ENCODE assay signal across 8 cellular contexts in the genomic region with DNA sequence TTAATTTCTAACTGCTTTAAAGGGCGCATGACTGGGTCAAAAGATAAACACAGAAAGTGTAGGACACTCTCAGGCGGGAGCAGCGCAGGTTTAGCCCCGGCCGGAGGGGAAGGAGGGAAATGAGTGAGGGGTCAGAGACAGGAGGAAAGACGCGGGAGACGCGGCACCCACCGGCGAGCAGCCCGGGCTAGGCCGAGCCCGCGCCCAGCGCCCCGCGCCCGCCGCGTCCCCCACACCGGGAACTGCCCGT. TPM values are rescaled to one million over a fixed set of nuclear protein-coding genes. Genes with fewer than 3 reads are reported as not detected.
DNase-seq lines count a peak whose midpoint lies in the region; ATAC-seq and TF ChIP-seq lines count a peak whose summit lies in the region.

No MANE protein-coding gene starts in this region.

- TF ChIP-seq POLR2A in lower leg skin (IDR thresholded peaks at IDR 0.05), result no peak
- no peak for TF ChIP-seq POLR2A in upper lobe of left lung (IDR thresholded peaks at IDR 0.05)

- peak overlapping the region; percentile 89 for H3K9ac ChIP-seq in adipocyte (ENCODE audit: low read length)

- H3K27ac ChIP-seq in upper lobe of left lung, result peak overlapping the region; percentile 87 to 92 (median 90)

- no peak for TF ChIP-seq EP300 in upper lobe of left lung (IDR thresholded peaks at IDR 0.05)

- H3K9me3 ChIP-seq in adipocyte (ENCODE audit: control insufficient read depth, low read length), result no peaks in the 10 kb centered on the region
- H3K9me3 ChIP-seq in upper lobe of left lung, result no peaks in the 10 kb centered on the region

- peak overlapping the region; percentile 76 for H3K4me3 ChIP-seq in GM06990 (replicated peaks; ENCODE audit: low read depth, low read length)
- peak overlapping the region; percentile 91 for H3K4me3 ChIP-seq in adipocyte (ENCODE audit: low read length)
- peak overlapping the region; percentile 76 for H3K4me3 ChIP-seq in lower leg skin (ENCODE audit: low read depth, poor library complexity, severe bottlenecking)
- peak overlapping the region; percentile 56 to 92 (median 76) for H3K4me3 ChIP-seq in upper lobe of left lung

- H3K27me3 ChIP-seq in GM06990 (replicated peaks; ENCODE audit: control insufficient read depth, insufficient read depth, low read length), result no peaks in the 10 kb centered on the region
- no peaks in the 10 kb centered on the region for H3K27me3 ChIP-seq in adipocyte (replicated peaks; ENCODE audit: control insufficient read depth, insufficient read depth, low read length)
- H3K27me3 ChIP-seq in upper lobe of left lung, result no peaks in the 10 kb centered on the region

- DNase-seq in GM06990 (ENCODE audit: extremely low read depth, insufficient read length), result no peak
- DNase-seq in adipocyte (ENCODE audit: low read depth), result no peak
- peak in 1 of 2 donors; percentile 85 for DNase-seq in lower leg skin (ENCODE audit: low spot score in 2 of 2)
- peak; percentile 27 to 92 for DNase-seq in upper lobe of left lung
- no peak for DNase-seq in NCI-H2227 treated with DMSO at 0.1 percent for 48 hours (lab: John Stamatoyannopoulos, UW)
- DNase-seq in NCI-H226, result no peak
- no peak for DNase-seq in DMS 273 (lab: John Stamatoyannopoulos, UW; ENCODE audit: unreplicated experiment)

- intact Hi-C loops in lower leg skin (cut with DNase I; ENCODE audit: low total_unique reads), result no loop called here

- peak; percentile 24 for ATAC-seq in HG02884 (IDR thresholded peaks at IDR 0.05; ENCODE audit: unreplicated experiment)
- no peak for ATAC-seq in upper lobe of left lung (ENCODE audit: low FRiP score in 2 of 2)

- WGBS in lower leg skin, 2 donors, result 0 to 1% methylated on average over 20 of the region's 23 CpGs
- WGBS in upper lobe of left lung, 2 donors, result 0 to 1% methylated on average over 14 to 23 of the region's 23 CpGs

- H3K4me1 ChIP-seq in adipocyte (ENCODE audit: control insufficient read depth, insufficient read depth, low read length) (peaks cover 16% of the 10 kb centered on the region), upper lobe of left lung (peaks cover 14 to 31% (median 18%) of the 10 kb centered on the region in 4 donors)

- H3K36me3 ChIP-seq in GM06990 (ENCODE audit: control insufficient read depth, insufficient read depth, low read length) (no peaks in the 10 kb centered on the region), adipocyte (ENCODE audit: control insufficient read depth, insufficient read depth, low read length, severe bottlenecking) (no peaks in the 10 kb centered on the region), upper lobe of left lung (no peaks in the 10 kb centered on the region)

- TF ChIP-seq CTCF in GM06990 (IDR thresholded peaks at IDR 0.05; ENCODE audit: insufficient read depth, low read length, poor library complexity, severe bottlenecking), result no peak
- no peak for TF ChIP-seq CTCF in lower leg skin (IDR thresholded peaks at IDR 0.05)
- no peak for TF ChIP-seq CTCF in upper lobe of left lung (IDR thresholded peaks at IDR 0.05)

RNA-seq across cellular contexts. Expression of gene GXYLT1, which starts 0.6 kb away (rescaled TPM):
- total RNA-seq in lower leg skin, result 10 to 100 TPM in 2 of 4 donors, 1 to 10 TPM in 2; 7.9 to 11.7 (median 10.0) TPM
- total RNA-seq in upper lobe of left lung, result 10 to 100 TPM; 11.3 to 24.6 (median 12.3) TPM

Comparison
In these comparisons a context has a peak if more than half of its experiments do, and no peak if none do; other contexts are left out.
1. DNase-seq: peak in upper lobe of left lung (2 of 2); none in GM06990 (single experiment), adipocyte (single experiment), NCI-H2227 treated with DMSO at 0.1 percent for 48 hours (single experiment), NCI-H226 (single experiment) and DMS 273 (single experiment).
2. Peak in every context shown above with its lines, with median percentiles within 50 percentile points of each other: H3K4me3 ChIP-seq.